8 cellular contexts compared by ENCODE assay signal in genomic region chr7:137898839-137899681, GRCh38. TPM values are rescaled to one million over a fixed set of nuclear protein-coding genes. Genes with fewer than 3 reads are reported as not detected.
DNase-seq lines count a peak whose midpoint lies in the region; ATAC-seq, FAIRE-seq and TF ChIP-seq lines count a peak whose summit lies in the region.

No MANE protein-coding gene starts in this region.

- no peak for FAIRE-seq in bronchial epithelial cell (lab: Jason Lieb, UNC)

- ATAC-seq in GM18858 (IDR thresholded peaks at IDR 0.05; ENCODE audit: unreplicated experiment) (peak; percentile 59), HG03095 (IDR thresholded peaks at IDR 0.05; ENCODE audit: unreplicated experiment) (peak; percentile 61)

- H3K4me3 ChIP-seq in bronchial epithelial cell (ENCODE audit: low read depth, low read length), result no peak overlapping the region

- DNase-seq in ACHN (peak; percentile 86), NCI-H2196 (lab: John Stamatoyannopoulos, UW; ENCODE audit: unreplicated experiment) (peak; percentile 73), bronchial epithelial cell (ENCODE audit: low read depth) (peak; percentile 46), kidney glomerular epithelial cell (lab: John Stamatoyannopoulos, UW) (peak; percentile 67)
- DNase-seq in activated CD4-positive, CD25-positive, alpha-beta regulatory T cell (lab: John Stamatoyannopoulos, UW), result peak; percentile 43 to 64 (median 54)
- peak; percentile 53 to 71 (median 63) for DNase-seq in stimulated activated CD4-positive, alpha-beta T cell treated with anti-CD3 and anti-CD28 coated beads, Interleukin-1b, Interleukin-23, amount 100 ng/mL, for 24 hours (ENCODE audit: low read depth in 4 of 4, low spot score in 1 of 4)

- peaks cover 17% of the 10 kb centered on the region for H3K36me3 ChIP-seq in bronchial epithelial cell (ENCODE audit: control insufficient read depth, insufficient read depth, low read length)

- H3K27me3 ChIP-seq in bronchial epithelial cell (ENCODE audit: control insufficient read depth, insufficient read depth, low read length), result no peaks in the 10 kb centered on the region

- in situ Hi-C loops in ACHN (cut with HindIII; ENCODE audit: low pct_ligation_motif_present, low pct_unique_long_range_greater_than_20kb, low sequenced_read_pairs), result no loop called here

- TF ChIP-seq CTCF in bronchial epithelial cell (IDR thresholded peaks at IDR 0.05; ENCODE audit: insufficient read depth, low read length, severe bottlenecking), result peak; percentile 98

RNA-seq across cellular contexts. Expression of gene DGKI, which starts 52.3 kb away (rescaled TPM):
- total RNA-seq in bronchial epithelial cell, result under 0.01 and 0.38 TPM in 2 replicates
